ENCODE assay signal across 8 cellular contexts in genomic region chr3:195258449-195259145, GRCh38. TPM values are rescaled to one million over a fixed set of nuclear protein-coding genes. Genes with fewer than 3 reads are reported as not detected.
DNase-seq lines count a peak whose midpoint lies in the region; ATAC-seq, FAIRE-seq and TF ChIP-seq lines count a peak whose summit lies in the region.

No MANE protein-coding gene starts in this region.

- H3K9ac ChIP-seq in MM.1S (ENCODE audit: low read length), result no peak overlapping the region

- H3K27me3 ChIP-seq in sigmoid colon, result no peaks in the 10 kb centered on the region
- H3K27me3 ChIP-seq in MM.1S (replicated peaks; ENCODE audit: insufficient read depth, low read length), result no peaks in the 10 kb centered on the region

- no peaks in the 10 kb centered on the region for H4K20me1 ChIP-seq in MM.1S (ENCODE audit: insufficient read depth, low read length)

- peaks cover 0 to 42% (median 42%) of the 10 kb centered on the region in 4 donors for H3K4me1 ChIP-seq in sigmoid colon
- peaks cover 8% of the 10 kb centered on the region for H3K4me1 ChIP-seq in MM.1S (ENCODE audit: low read length)

- TF ChIP-seq CTCF in epithelial cell of esophagus (IDR thresholded peaks at IDR 0.05; ENCODE audit: insufficient read depth, low read depth, low read length, missing control alignments) (no peak), sigmoid colon (IDR thresholded peaks at IDR 0.05) (no peak), MM.1S (IDR thresholded peaks at IDR 0.05; ENCODE audit: low read length) (no peak)

- H2AFZ ChIP-seq in MM.1S (ENCODE audit: low read length), result no peak overlapping the region

- TF ChIP-seq POLR2A in GM12891 (IDR thresholded peaks at IDR 0.05; ENCODE audit: low read depth, low read length) (no peak), sigmoid colon (IDR thresholded peaks at IDR 0.05) (no peak)

- intact Hi-C loops in sigmoid colon (cut with DNase I), result loop anchor here (1.0 to 5.0 kb wide), 2 partner anchors 105 to 491 kb away; no protein-coding TSS in a partner anchor

- peak; percentile 60 for FAIRE-seq in GM12891 (lab: Jason Lieb, UNC)

- WGBS in sigmoid colon, 2 donors, result 70 to 77% methylated on average over 13 of the region's 13 CpGs

- no peaks in the 10 kb centered on the region for H3K36me3 ChIP-seq in sigmoid colon
- no peaks in the 10 kb centered on the region for H3K36me3 ChIP-seq in MM.1S (replicated peaks; ENCODE audit: insufficient read depth, low read length)

- ATAC-seq in GM18858 (IDR thresholded peaks at IDR 0.05; ENCODE audit: unreplicated experiment), result no peak

- H3K4me3 ChIP-seq in epithelial cell of esophagus (ENCODE audit: low read length), result no peak overlapping the region
- H3K4me3 ChIP-seq in sigmoid colon, result peak overlapping the region in 3 of 4 donors; percentile 64 to 75 (median 73)
- H3K4me3 ChIP-seq in MM.1S (ENCODE audit: low read length), result no peak overlapping the region

- H3K4me2 ChIP-seq in MM.1S (ENCODE audit: low read depth, low read length), result no peak overlapping the region

- no peak for TF ChIP-seq EP300 in sigmoid colon (IDR thresholded peaks at IDR 0.05)

- no peaks in the 10 kb centered on the region for H3K9me3 ChIP-seq in sigmoid colon
- no peaks in the 10 kb centered on the region for H3K9me3 ChIP-seq in MM.1S (replicated peaks; ENCODE audit: insufficient read depth, low read length)

- no peaks in the 10 kb centered on the region for H3K79me2 ChIP-seq in MM.1S (ENCODE audit: low read length)

- no peaks in the 10 kb centered on the region for H3K9me2 ChIP-seq in MM.1S (replicated peaks; ENCODE audit: insufficient read depth, low read length)

- H3F3A ChIP-seq in MM.1S (ENCODE audit: insufficient read depth, low read length), result peaks cover 16% of the 10 kb centered on the region; the same call in 1 of the 2 replicates

- DNase-seq in GM12891 (ENCODE audit: insufficient read length, low spot score) (no peak), RPMI8226 (peak; percentile 77), epithelial cell of esophagus (ENCODE audit: low read depth) (peak; percentile 37), sigmoid colon (peak; percentile 76), NCI-H1436 treated with DMSO at 0.1 percent for 48 hours (lab: John Stamatoyannopoulos, UW) (no peak), MM.1S (no peak)
- DNase-seq in activated CD4-positive, alpha-beta T cell treated with anti-CD3 and anti-CD28 coated beads, Interleukin-2, amount 50 U/mL, for 48 hours, result no peak

- peak overlapping the region; percentile 87 to 97 (median 94) for H3K27ac ChIP-seq in sigmoid colon
- H3K27ac ChIP-seq in MM.1S (ENCODE audit: low read length), result no peak overlapping the region

TF ChIP-seq in GM12891, 5 proteins besides CTCF, POLR2A, EP300 and RAD21:
- TF ChIP-seq TAF1 (IDR thresholded peaks at IDR 0.05; ENCODE audit: low read depth, low read length) (no peak), POU2F2 (IDR thresholded peaks at IDR 0.05; ENCODE audit: low read depth, low read length) (no peak), SPI1 (IDR thresholded peaks at IDR 0.05; ENCODE audit: low read depth, low read length) (no peak), POLR2AphosphoS5 (IDR thresholded peaks at IDR 0.05; ENCODE audit: low read depth, low read length) (no peak; the same call in 1 of the 2 replicates), PAX5 (IDR thresholded peaks at IDR 0.05; ENCODE audit: insufficient read depth, low read length, severe bottlenecking) (no peak)

RNA-seq across cellular contexts. Expression of gene XXYLT1, which starts 12.4 kb away (rescaled TPM):
- polyA plus RNA-seq in GM12891 (2012; ENCODE audit: low read depth, missing spikeins), result 4.0 TPM
- total RNA-seq in sigmoid colon, result 10 to 100 TPM; 11.1 to 13.8 (median 11.7) TPM
- polyA plus RNA-seq in sigmoid colon, result 1 to 10 TPM; 2.5 to 6.8 (median 3.0) TPM

Comparison
In these comparisons a context has a peak if more than half of its experiments do, and no peak if none do; other contexts are left out.
1. DNase-seq: peak in RPMI8226 (single experiment), epithelial cell of esophagus (single experiment) and sigmoid colon (single experiment); none in GM12891 (single experiment), NCI-H1436 treated with DMSO at 0.1 percent for 48 hours (single experiment), activated CD4-positive, alpha-beta T cell treated with anti-CD3 and anti-CD28 coated beads, Interleukin-2, amount 50 U/mL, for 48 hours (0 of 2) and MM.1S (single experiment).
2. H3K4me3 ChIP-seq: peak in sigmoid colon (3 of 4); none in epithelial cell of esophagus (single experiment) and MM.1S (single experiment).